ENCODE assay signal across 15 cellular contexts in genomic region chr7:125390866-125391265, GRCh38.
DNase-seq lines count a peak whose midpoint lies in the region; ATAC-seq and TF ChIP-seq lines count a peak whose summit lies in the region.
"Had no signal": no experiment of that assay in that cellular context is flagged by ENCODE, and none has a peak within 500 bp of the region (broad histone marks: within the 10 kb centered on the region; RNA-seq: fewer than 3 reads in every experiment).

No MANE protein-coding gene starts in this region.

- no peak overlapping the region for H3K4me3 Mint-ChIP-seq in nephron
- no peak overlapping the region for H3K4me3 Mint-ChIP-seq in activated T-helper 1 cell treated with anti-CD3 and anti-CD28 coated beads, Interleukin-12 subunit alpha, Interleukin-12 subunit beta, Interleukin-2, Interleukin-4 antibody, amounts not matched to agents 30 ng/mL and 10 ng/mL and 1 ng/mL, durations not matched to agents 14 hours and 24 hours and 36 hours
- H3K4me3 Mint-ChIP-seq: CD4-positive, alpha-beta memory T cell had no signal

- H3K27ac ChIP-seq in 22Rv1 (peak overlapping the region; percentile 69), body of pancreas (no peak overlapping the region)
- H3K27ac ChIP-seq: A549, C4-2B, GM23248 had no signal

- peaks cover 11% of the 10 kb centered on the region for H3K4me1 Mint-ChIP-seq in nephron
- no peaks in the 10 kb centered on the region for H3K4me1 Mint-ChIP-seq in activated T-helper 1 cell treated with anti-CD3 and anti-CD28 coated beads, Interleukin-12 subunit alpha, Interleukin-12 subunit beta, Interleukin-2, Interleukin-4 antibody, amounts not matched to agents 30 ng/mL and 10 ng/mL and 1 ng/mL, durations not matched to agents 14 hours and 24 hours and 36 hours (ENCODE audit: low read depth)
- H3K4me1 Mint-ChIP-seq: CD4-positive, alpha-beta memory T cell had no signal

- ATAC-seq in body of pancreas (no peak), HG03571 (IDR thresholded peaks at IDR 0.05; ENCODE audit: unreplicated experiment) (no peak)
- ATAC-seq: A549, GM12878, HCT116 had no signal

- H3K27me3 Mint-ChIP-seq in nephron (ENCODE audit: low read depth): no peaks in the 10 kb centered on the region
- H3K27me3 Mint-ChIP-seq in activated T-helper 1 cell treated with anti-CD3 and anti-CD28 coated beads, Interleukin-12 subunit alpha, Interleukin-12 subunit beta, Interleukin-2, Interleukin-4 antibody, amounts not matched to agents 30 ng/mL and 10 ng/mL and 1 ng/mL, durations not matched to agents 14 hours and 24 hours and 36 hours (ENCODE audit: insufficient read depth): no peaks in the 10 kb centered on the region
- H3K27me3 Mint-ChIP-seq: CD4-positive, alpha-beta memory T cell had no signal

- no peak overlapping the region for H3K4me3 ChIP-seq in body of pancreas
- H3K4me3 ChIP-seq: A549, GM12878, GM23248 had no signal

- no peaks in the 10 kb centered on the region for H3K36me3 ChIP-seq in body of pancreas (replicated peaks in 1 of 2; ENCODE audit: insufficient read depth in 1 of 2, low read depth in 2 of 2)
- H3K36me3 ChIP-seq: BE2C had no signal

- DNase-seq in MV-4-11 (lab: John Stamatoyannopoulos, UW) (peak; percentile 61), dermis blood vessel endothelial cell (peak; percentile 41), body of pancreas (no peak)
- DNase-seq in activated T-helper 1 cell treated with anti-CD3 and anti-CD28 coated beads, Interleukin-12 subunit alpha, Interleukin-12 subunit beta, Interleukin-2, Interleukin-4 antibody, amounts not matched to agents 30 ng/mL and 10 ng/mL and 1 ng/mL, durations not matched to agents 14 hours and 24 hours and 36 hours (ENCODE audit: low spot score): no peak
- DNase-seq: BE2C; CD4-positive, alpha-beta memory T cell; DMS79; GM23248 had no signal

- 37 to 43% methylated on average over 4 of the region's 4 CpGs for WGBS in body of pancreas, 2 donors

- H3K27me3 ChIP-seq in body of pancreas: no peaks in the 10 kb centered on the region
- H3K27me3 ChIP-seq: BE2C had no signal

- TF ChIP-seq CTCF in 22Rv1 (IDR thresholded peaks at IDR 0.05) (no peak), nephron (IDR thresholded peaks at IDR 0.05; ENCODE audit: unreplicated experiment in 3 of 3) (no peak), body of pancreas (IDR thresholded peaks at IDR 0.05) (no peak)

- H3K36me3 Mint-ChIP-seq in nephron (ENCODE audit: low read depth): no peaks in the 10 kb centered on the region
- no peaks in the 10 kb centered on the region for H3K36me3 Mint-ChIP-seq in activated T-helper 1 cell treated with anti-CD3 and anti-CD28 coated beads, Interleukin-12 subunit alpha, Interleukin-12 subunit beta, Interleukin-2, Interleukin-4 antibody, amounts not matched to agents 30 ng/mL and 10 ng/mL and 1 ng/mL, durations not matched to agents 14 hours and 24 hours and 36 hours (ENCODE audit: low read depth)
- H3K36me3 Mint-ChIP-seq: CD4-positive, alpha-beta memory T cell had no signal

- TF ChIP-seq POLR2A in body of pancreas (IDR thresholded peaks at IDR 0.05): no peak

- H3K27ac Mint-ChIP-seq in nephron: peak overlapping the region; percentile 1 to 32 (median 17)
- no peak overlapping the region for H3K27ac Mint-ChIP-seq in activated T-helper 1 cell treated with anti-CD3 and anti-CD28 coated beads, Interleukin-12 subunit alpha, Interleukin-12 subunit beta, Interleukin-2, Interleukin-4 antibody, amounts not matched to agents 30 ng/mL and 10 ng/mL and 1 ng/mL, durations not matched to agents 14 hours and 24 hours and 36 hours

- H3K9me3 ChIP-seq in body of pancreas: no peaks in the 10 kb centered on the region
- H3K9me3 ChIP-seq: A549, BE2C had no signal

- no peaks in the 10 kb centered on the region for H3K4me1 ChIP-seq in body of pancreas
- H3K4me1 ChIP-seq: A549 had no signal

- intact Hi-C loops in body of pancreas (cut with DNase I): no loop called here
- intact Hi-C loops in activated T-helper 1 cell treated with anti-CD3 and anti-CD28 coated beads, Interleukin-12 subunit alpha, Interleukin-12 subunit beta, Interleukin-2, Interleukin-4 antibody, amounts not matched to agents 30 ng/mL and 10 ng/mL and 1 ng/mL, durations not matched to agents 14 hours and 24 hours and 36 hours (cut with micrococcal nuclease): no loop called here

- peaks cover 2% of the 10 kb centered on the region for H3K9me3 Mint-ChIP-seq in nephron
- peaks cover 18% of the 10 kb centered on the region for H3K9me3 Mint-ChIP-seq in activated T-helper 1 cell treated with anti-CD3 and anti-CD28 coated beads, Interleukin-12 subunit alpha, Interleukin-12 subunit beta, Interleukin-2, Interleukin-4 antibody, amounts not matched to agents 30 ng/mL and 10 ng/mL and 1 ng/mL, durations not matched to agents 14 hours and 24 hours and 36 hours

Comparison
In these comparisons a context has a peak if more than half of its experiments do, and no peak if none do; other contexts are left out.
1. DNase-seq: peak in MV-4-11 (single experiment) and dermis blood vessel endothelial cell (single experiment); none in body of pancreas (0 of 4) and activated T-helper 1 cell treated with anti-CD3 and anti-CD28 coated beads, Interleukin-12 subunit alpha, Interleukin-12 subunit beta, Interleukin-2, Interleukin-4 antibody, amounts not matched to agents 30 ng/mL and 10 ng/mL and 1 ng/mL, durations not matched to agents 14 hours and 24 hours and 36 hours (single experiment).